ENCODE assay signal across 8 cellular contexts in the genomic region with DNA sequence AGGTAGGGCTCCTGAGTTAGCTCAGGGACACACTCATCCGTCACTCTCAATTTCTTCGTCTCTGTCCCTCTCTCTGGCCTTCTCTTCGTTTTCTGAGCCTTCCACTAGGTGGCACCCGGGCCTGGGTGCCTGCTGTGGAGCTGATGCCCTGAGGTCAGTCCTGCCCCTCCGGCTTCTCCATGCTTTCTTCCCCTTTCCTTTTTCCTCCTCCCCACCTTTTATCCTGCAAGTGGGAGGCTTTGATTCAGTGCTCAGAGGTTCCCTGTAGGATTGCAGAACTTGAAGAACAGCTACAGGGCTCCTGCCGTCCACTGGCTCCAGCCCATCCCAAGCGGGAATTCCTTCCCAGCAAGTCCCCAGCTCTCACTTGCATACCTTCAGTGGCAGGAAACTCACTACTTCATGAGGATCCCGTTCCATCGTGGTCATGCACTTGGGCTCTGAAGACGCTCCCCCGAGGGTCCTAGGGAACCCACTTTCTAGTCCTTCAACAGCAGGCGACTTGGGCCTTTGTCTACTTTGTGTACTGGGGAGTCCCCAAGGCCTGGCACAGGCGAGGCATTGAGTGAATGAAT. TPM values are rescaled to one million over a fixed set of nuclear protein-coding genes. Genes with fewer than 3 reads are reported as not detected.
DNase-seq lines count a peak whose midpoint lies in the region; ATAC-seq and TF ChIP-seq lines count a peak whose summit lies in the region.

No MANE protein-coding gene starts in this region.

- H3K4me1 ChIP-seq in Panc1 (ENCODE audit: control insufficient read depth, insufficient read depth, low read length), result peaks cover 5% of the 10 kb centered on the region; the same call in 1 of the 2 replicates
- no peaks in the 10 kb centered on the region for H3K4me1 ChIP-seq in neural progenitor cell
- H3K4me1 ChIP-seq in suprapubic skin, result peaks cover 8% of the 10 kb centered on the region

- H2AFZ ChIP-seq in neural progenitor cell (replicated peaks), result peak overlapping the region; percentile 98

- H3K4me1 Mint-ChIP-seq in activated T-cell treated with anti-CD3 and anti-CD28 coated beads, Interleukin-2, amount 50 U/mL, for 4 hours (ENCODE audit: low read depth), result no peaks in the 10 kb centered on the region
- peaks cover 6% of the 10 kb centered on the region for H3K4me1 Mint-ChIP-seq in neural progenitor cell

- no peak for TF ChIP-seq EP300 in suprapubic skin (IDR thresholded peaks at IDR 0.05)

- in situ Hi-C loops in KBM-7 (cut with MboI; ENCODE audit: low pct_unique_long_range_greater_than_20kb, low sequenced_read_pairs), result loop anchor here (25.0 kb wide), 1 partner anchor 149 kb away; no protein-coding TSS in a partner anchor
- in situ Hi-C loops in Panc1 (cut with HindIII; ENCODE audit: low pct_unique_long_range_greater_than_20kb, low sequenced_read_pairs), result no loop called here

- 46% methylated on average over 13 of the region's 13 CpGs for WGBS in suprapubic skin

- CTCF ChIA-PET in Panc1 (lab: Charles Lee), result interaction anchor here (0.5 to 2.6 kb wide), 14 partner anchors 8 to 425 kb away, joined by 3 to 34 read pairs (median 4); partner anchors contain the start of gene CLIC4

- TF ChIP-seq POLR2A in suprapubic skin (IDR thresholded peaks at IDR 0.05), result no peak

- no peak overlapping the region for H3K4me2 ChIP-seq in neural progenitor cell

- intact Hi-C loops in Panc1 (cut with micrococcal nuclease; ENCODE audit: unreplicated experiment), result loop anchor here (2.0 to 10.0 kb wide), 2 partner anchors 56 to 142 kb away; partner anchors contain the start of gene CLIC4

- H3K4me3 Mint-ChIP-seq in activated T-cell treated with anti-CD3 and anti-CD28 coated beads, Interleukin-2, amount 50 U/mL, for 4 hours, result no peak overlapping the region
- H3K4me3 Mint-ChIP-seq in neural progenitor cell, result no peak overlapping the region

- H3K9me3 ChIP-seq in Panc1 (ENCODE audit: control insufficient read depth, insufficient read depth, low read depth, low read length) (no peaks in the 10 kb centered on the region), neural progenitor cell (ENCODE audit: low read depth) (no peaks in the 10 kb centered on the region), suprapubic skin (no peaks in the 10 kb centered on the region)

- H4K20me1 ChIP-seq in neural progenitor cell (ENCODE audit: low read depth), result no peaks in the 10 kb centered on the region

- peak; percentile 95 for TF ChIP-seq CTCF in Panc1 (IDR thresholded peaks at IDR 0.05)
- peak; percentile 86 for TF ChIP-seq CTCF in neural progenitor cell (IDR thresholded peaks at IDR 0.05)
- TF ChIP-seq CTCF in suprapubic skin (IDR thresholded peaks at IDR 0.05), result peak; percentile 74 to 84

- DNase-seq in D341Med (ENCODE audit: low spot score), result peak; percentile 85
- peak; percentile 83 for DNase-seq in KBM-7
- DNase-seq in Panc1 (ENCODE audit: low read depth, low spot score), result no peak
- DNase-seq in activated T-cell treated with anti-CD3 and anti-CD28 coated beads, Interleukin-2, amount 50 U/mL, for 4 hours, result peak; percentile 49
- peak; percentile 66 for DNase-seq in fibroblast of peridontal ligament (ENCODE audit: extremely low read depth)
- peak; percentile 83 for DNase-seq in neural progenitor cell (ENCODE audit: low spot score)
- DNase-seq in suprapubic skin (ENCODE audit: low spot score in 2 of 2), result peak in 1 of 2 donors; percentile 78

- H3K27me3 ChIP-seq in Panc1 (ENCODE audit: control insufficient read depth, insufficient read depth, low read length) (no peaks in the 10 kb centered on the region), neural progenitor cell (no peaks in the 10 kb centered on the region), suprapubic skin (no peaks in the 10 kb centered on the region)

- no TSS peak for BruUV-seq in Panc1 (replicated peaks; lab: Mats Ljungman, UMichigan)

- H3K4me3 ChIP-seq in Panc1 (ENCODE audit: low read depth in 2 of 2, low read length in 2 of 2), result no peak overlapping the region
- H3K4me3 ChIP-seq in neural progenitor cell, result no peak overlapping the region
- no peak overlapping the region for H3K4me3 ChIP-seq in suprapubic skin

- H3K79me2 ChIP-seq in neural progenitor cell (ENCODE audit: low read depth), result no peaks in the 10 kb centered on the region

- H3K9ac ChIP-seq in neural progenitor cell, result no peak overlapping the region

- H3K27ac ChIP-seq in Panc1 (ENCODE audit: low read length), result no peak overlapping the region
- no peak overlapping the region for H3K27ac ChIP-seq in neural progenitor cell
- no peak overlapping the region for H3K27ac ChIP-seq in suprapubic skin

- ATAC-seq in Panc1 (peak; percentile 94), HG03342 (IDR thresholded peaks at IDR 0.05; ENCODE audit: unreplicated experiment) (no peak)
- ATAC-seq in activated T-cell treated with anti-CD3 and anti-CD28 coated beads, Interleukin-2, amount 50 U/mL, for 4 hours, result peak; percentile 76 to 83

- no peaks in the 10 kb centered on the region for H3K36me3 Mint-ChIP-seq in activated T-cell treated with anti-CD3 and anti-CD28 coated beads, Interleukin-2, amount 50 U/mL, for 4 hours (ENCODE audit: insufficient read depth)
- no peaks in the 10 kb centered on the region for H3K36me3 Mint-ChIP-seq in neural progenitor cell

- H3K27ac Mint-ChIP-seq in neural progenitor cell, result peak overlapping the region; percentile 20

- no peaks in the 10 kb centered on the region for H3F3A ChIP-seq in neural progenitor cell (ENCODE audit: low read depth)

- H3K27me3 Mint-ChIP-seq in activated T-cell treated with anti-CD3 and anti-CD28 coated beads, Interleukin-2, amount 50 U/mL, for 4 hours (ENCODE audit: low read depth), result no peaks in the 10 kb centered on the region
- H3K27me3 Mint-ChIP-seq in neural progenitor cell (ENCODE audit: insufficient read depth, low read depth), result peaks cover 7% of the 10 kb centered on the region

- H3K36me3 ChIP-seq in Panc1 (ENCODE audit: control insufficient read depth, insufficient read depth, low read length) (no peaks in the 10 kb centered on the region), neural progenitor cell (no peaks in the 10 kb centered on the region), suprapubic skin (no peaks in the 10 kb centered on the region)

- H3K9me3 Mint-ChIP-seq in activated T-cell treated with anti-CD3 and anti-CD28 coated beads, Interleukin-2, amount 50 U/mL, for 4 hours, result no peaks in the 10 kb centered on the region
- peaks cover 3% of the 10 kb centered on the region for H3K9me3 Mint-ChIP-seq in neural progenitor cell

- POLR2A ChIA-PET in Panc1 (lab: Charles Lee), result interaction anchor here (0.5 kb wide), 1 partner anchor 59 kb away, joined by 4 read pairs; no protein-coding TSS in a partner anchor

RNA-seq across cellular contexts. Expression of gene SRRM1, which starts 45.6 kb away (rescaled TPM):
- total RNA-seq in Panc1 (2021; ENCODE audit: unreplicated experiment) (160 TPM), neural progenitor cell (ENCODE audit: low replicate concordance) (125 and 164 TPM in 2 replicates), suprapubic skin (100 to 1,000 TPM in 2 of 4 donors, 10 to 100 TPM in 2; 73.0 to 323 (median 97.0) TPM)
- 60.9 TPM for polyA plus RNA-seq in Panc1 (2012; ENCODE audit: insufficient read length)
- total RNA-seq in activated T-cell treated with anti-CD3 and anti-CD28 coated beads, Interleukin-2, amount 50 U/mL, for 4 hours, result 100 to 1,000 TPM; 202 to 215 (median 202) TPM

RNA-seq across cellular contexts. Expression of gene CLIC4, which starts 56.5 kb away (rescaled TPM):
- total RNA-seq in Panc1 (2021; ENCODE audit: unreplicated experiment), result 123 TPM
- 162 TPM for polyA plus RNA-seq in Panc1 (2012; ENCODE audit: insufficient read length)
- 10 to 100 TPM in 2 of 3 donors, 1 to 10 TPM in 1; 8.5 to 26.0 (median 12.3) TPM for total RNA-seq in activated T-cell treated with anti-CD3 and anti-CD28 coated beads, Interleukin-2, amount 50 U/mL, for 4 hours
- 185 and 263 TPM in 2 replicates for total RNA-seq in neural progenitor cell (ENCODE audit: low replicate concordance)
- 10 to 100 TPM; 50.1 to 76.3 (median 71.4) TPM for total RNA-seq in suprapubic skin
